Comparison of ENCODE assay signal across 28 cellular contexts in the genomic region with DNA sequence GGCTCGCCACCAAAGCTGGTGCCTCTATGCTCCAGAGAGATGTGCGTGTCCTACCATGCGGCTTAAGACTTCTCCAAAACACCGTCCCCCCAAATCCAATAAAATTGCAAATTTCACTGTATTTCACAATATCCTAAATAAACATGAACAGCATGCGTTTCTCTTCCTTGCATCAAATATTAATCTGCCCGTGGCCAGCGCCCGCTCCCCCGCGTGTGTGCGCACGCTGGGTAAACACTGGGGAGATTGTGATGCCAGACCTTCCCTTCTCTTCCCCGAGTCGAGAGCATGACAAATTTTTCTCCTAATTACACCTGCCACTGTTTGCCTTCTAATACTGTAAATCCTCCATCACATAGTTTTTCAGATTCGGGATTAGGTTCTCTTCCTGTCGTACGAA.
"Had no signal": no experiment of that assay in that cellular context is flagged by ENCODE, and none has a peak within 500 bp of the region (broad histone marks: within the 10 kb centered on the region; RNA-seq: fewer than 3 reads in every experiment).

No MANE protein-coding gene starts in this region.

- H3K4me1 Mint-ChIP-seq: activated CD4-positive, alpha-beta T cell treated with anti-CD3 and anti-CD28 coated beads for 36 hours; activated CD8-positive, alpha-beta memory T cell treated with anti-CD3 and anti-CD28 coated beads, Interleukin-2, amount 10 ng/mL, durations not matched to agents 7 days and 5 days; central memory CD8-positive, alpha-beta T cell; stimulated activated memory B cell treated with anti-CD40 and anti-IgM and Interleukin-4, amounts not matched to agents 10 μg/mL and 1 μg/mL and 100 μg/mL, for 72 hours had no signal

- H3K9me3 ChIP-seq: ovary, psoas muscle, sigmoid colon, suprapubic skin, tibial artery, upper lobe of right lung had no signal

- H3K9me3 Mint-ChIP-seq: activated naive CD4-positive, alpha-beta T cell treated with anti-CD3 and anti-CD28 coated beads, Interleukin-2, amount 50 U/mL, for 72 hours; activated T-helper 2 cell treated with anti-CD3 and anti-CD28 coated beads, Interferon-gamma antibody, Interleukin-2, Interleukin-4, amounts not matched to agents 10 μg/mL and 5 μg/mL and 100 μg/mL, durations not matched to agents 14 hours and 24 hours and 36 hours; central memory CD8-positive, alpha-beta T cell; dendritic cell treated with granulocyte-macrophage colony-stimulating factor and Interleukin-4, amounts not matched to agents 40 ng/mL and 50 ng/mL, for 4 days; stimulated activated memory B cell treated with anti-CD40 and anti-IgM and Interleukin-4, amounts not matched to agents 10 μg/mL and 1 μg/mL and 100 μg/mL, for 72 hours; T-helper 2 cell treated with Interferon-gamma antibody and Interleukin-4, amounts not matched to agents 5 μg/mL and 100 μg/mL, for 36 hours had no signal

- H3K36me3 ChIP-seq: left ventricle myocardium inferior, ovary, sigmoid colon, suprapubic skin, tibial artery, upper lobe of right lung had no signal

- H3K27me3 Mint-ChIP-seq: activated CD4-positive, alpha-beta T cell treated with anti-CD3 and anti-CD28 coated beads for 36 hours had no signal

- H3K27ac ChIP-seq: left ventricle myocardium inferior, ovary, psoas muscle, sigmoid colon, suprapubic skin, tibial artery, upper lobe of right lung had no signal

- H3K4me3 ChIP-seq: left ventricle myocardium inferior, ovary, psoas muscle, sigmoid colon, suprapubic skin, tibial artery, upper lobe of right lung had no signal

- H3K27ac Mint-ChIP-seq: activated CD4-positive, alpha-beta T cell treated with anti-CD3 and anti-CD28 coated beads for 36 hours; activated CD8-positive, alpha-beta memory T cell treated with anti-CD3 and anti-CD28 coated beads, Interleukin-2, amount 10 ng/mL, durations not matched to agents 7 days and 5 days; activated CD8-positive, alpha-beta T cell treated with anti-CD3 and anti-CD28 coated beads, Interleukin-2, amount 10 ng/mL, durations not matched to agents 7 days and 5 days; activated naive CD4-positive, alpha-beta T cell treated with anti-CD3 and anti-CD28 coated beads, Interleukin-2, amount 50 U/mL, for 72 hours; activated T-helper 2 cell treated with anti-CD3 and anti-CD28 coated beads, Interferon-gamma antibody, Interleukin-2, Interleukin-4, amounts not matched to agents 10 μg/mL and 5 μg/mL and 100 μg/mL, durations not matched to agents 14 hours and 24 hours and 36 hours; dendritic cell treated with granulocyte-macrophage colony-stimulating factor and Interleukin-4, amounts not matched to agents 40 ng/mL and 50 ng/mL, for 4 days; endodermal cell; nephron progenitor cell; stimulated activated memory B cell treated with anti-CD40 and anti-IgM and Interleukin-4, amounts not matched to agents 10 μg/mL and 1 μg/mL and 100 μg/mL, for 72 hours; T-helper 2 cell treated with Interferon-gamma antibody and Interleukin-4, amounts not matched to agents 5 μg/mL and 100 μg/mL, for 36 hours had no signal

- H3K4me1 ChIP-seq: left ventricle myocardium inferior, psoas muscle, sigmoid colon, suprapubic skin, tibial artery, upper lobe of right lung had no signal

- H3K27me3 ChIP-seq: ovary had no signal

- ATAC-seq: activated CD4-positive, alpha-beta T cell treated with anti-CD3 and anti-CD28 coated beads for 36 hours; activated CD8-positive, alpha-beta memory T cell treated with anti-CD3 and anti-CD28 coated beads, Interleukin-2, amount 10 ng/mL, durations not matched to agents 7 days and 5 days; activated CD8-positive, alpha-beta T cell treated with anti-CD3 and anti-CD28 coated beads, Interleukin-2, amount 10 ng/mL, durations not matched to agents 7 days and 5 days; activated naive CD4-positive, alpha-beta T cell treated with anti-CD3 and anti-CD28 coated beads, Interleukin-2, amount 50 U/mL, for 72 hours; esophagus mucosa; psoas muscle; stimulated activated memory B cell treated with anti-CD40 and anti-IgM and Interleukin-4, amounts not matched to agents 10 μg/mL and 1 μg/mL and 100 μg/mL, for 72 hours; upper lobe of right lung had no signal

- H3K36me3 Mint-ChIP-seq: activated CD8-positive, alpha-beta memory T cell treated with anti-CD3 and anti-CD28 coated beads, Interleukin-2, amount 10 ng/mL, durations not matched to agents 7 days and 5 days; activated naive CD4-positive, alpha-beta T cell treated with anti-CD3 and anti-CD28 coated beads, Interleukin-2, amount 50 U/mL, for 72 hours; stimulated activated memory B cell treated with anti-CD40 and anti-IgM and Interleukin-4, amounts not matched to agents 10 μg/mL and 1 μg/mL and 100 μg/mL, for 72 hours had no signal

- DNase-seq: activated CD4-positive, alpha-beta T cell treated with anti-CD3 and anti-CD28 coated beads for 36 hours; activated CD4-positive, CD25-positive, alpha-beta regulatory T cell; activated CD8-positive, alpha-beta memory T cell treated with anti-CD3 and anti-CD28 coated beads, Interleukin-2, amount 10 ng/mL, durations not matched to agents 7 days and 5 days; activated CD8-positive, alpha-beta T cell treated with anti-CD3 and anti-CD28 coated beads, Interleukin-2, amount 10 ng/mL, durations not matched to agents 7 days and 5 days; activated naive CD4-positive, alpha-beta T cell; activated T-cell treated with anti-CD3 and anti-CD28 coated beads, Interleukin-2, amount 50 U/mL, for 48 hours; endodermal cell; foreskin melanocyte; left ventricle myocardium inferior; mammary epithelial cell; nephron progenitor cell; ovary; sigmoid colon; small intestine; stimulated activated CD4-positive, alpha-beta T cell treated with anti-CD3 and anti-CD28 coated beads, Interleukin-1b, Interleukin-23, amount 100 ng/mL, for 48 hours; stimulated activated CD4-positive, alpha-beta T cell treated with anti-CD3 and anti-CD28 coated beads, Interleukin-4, amount 100 ng/mL, for 4 hours; stimulated activated CD8-positive, alpha-beta memory T cell treated with anti-CD3 and anti-CD28 coated beads, Interleukin-4, amount 100 ng/mL, for 48 hours; tibial artery; upper lobe of right lung had no signal

- H3K4me3 Mint-ChIP-seq: activated CD4-positive, alpha-beta T cell treated with anti-CD3 and anti-CD28 coated beads for 36 hours; activated CD8-positive, alpha-beta memory T cell treated with anti-CD3 and anti-CD28 coated beads, Interleukin-2, amount 10 ng/mL, durations not matched to agents 7 days and 5 days; activated CD8-positive, alpha-beta T cell treated with anti-CD3 and anti-CD28 coated beads, Interleukin-2, amount 10 ng/mL, durations not matched to agents 7 days and 5 days; central memory CD8-positive, alpha-beta T cell; dendritic cell treated with granulocyte-macrophage colony-stimulating factor and Interleukin-4, amounts not matched to agents 40 ng/mL and 50 ng/mL, for 4 days; endodermal cell; nephron progenitor cell; stimulated activated memory B cell treated with anti-CD40 and anti-IgM and Interleukin-4, amounts not matched to agents 10 μg/mL and 1 μg/mL and 100 μg/mL, for 72 hours; T-helper 2 cell treated with Interferon-gamma antibody and Interleukin-4, amounts not matched to agents 5 μg/mL and 100 μg/mL, for 36 hours had no signal
